In genomic region chr22:39153220-39153860, GRCh38 we compare ENCODE assay signal across 9 cellular contexts. TPM values are rescaled to one million over a fixed set of nuclear protein-coding genes. Genes with fewer than 3 reads are reported as not detected.
DNase-seq lines count a peak whose midpoint lies in the region; ATAC-seq and TF ChIP-seq lines count a peak whose summit lies in the region.
"Had no signal": no experiment of that assay in that cellular context is flagged by ENCODE, and none has a peak within 500 bp of the region (broad histone marks: within the 10 kb centered on the region; RNA-seq: fewer than 3 reads in every experiment).

No MANE protein-coding gene starts in this region.

- H3K36me3 Mint-ChIP-seq in CD8-positive, alpha-beta T cell, result peaks cover 16% of the 10 kb centered on the region

- peak overlapping the region; percentile 98 for H2AFZ ChIP-seq in mammary epithelial cell (ENCODE audit: low read depth, low read length)

- POLR2A ChIA-PET in CD8-positive, alpha-beta T cell (lab: Charles Lee), result interaction anchor here (1.1 to 3.2 kb wide), 9 partner anchors 9 to 166 kb away, joined by 3 to 54 read pairs (median 5); partner anchors contain the start of gene RPL3

- peaks cover 36% of the 10 kb centered on the region for H3K4me1 Mint-ChIP-seq in CD8-positive, alpha-beta T cell (ENCODE audit: low read depth)

- H3K9me3 Mint-ChIP-seq in CD8-positive, alpha-beta T cell, result no peaks in the 10 kb centered on the region

- peaks cover 45% of the 10 kb centered on the region for H3K4me1 ChIP-seq in CD8-positive, alpha-beta T cell (ENCODE audit: insufficient read depth, low read length)
- H3K4me1 ChIP-seq in mammary epithelial cell (ENCODE audit: insufficient read depth, low read length) (peaks cover 11% of the 10 kb centered on the region), mononuclear cell (ENCODE audit: insufficient read depth, low read length) (peaks cover 45% of the 10 kb centered on the region)

- DNase-seq in CD8-positive, alpha-beta T cell, result no peak
- DNase-seq in mammary epithelial cell (no peak), dedifferentiated amniotic fluid mesenchymal stem cell (ENCODE audit: extremely low spot score) (no peak), NCI-H2029 (lab: John Stamatoyannopoulos, UW) (no peak)

- H3K9me3 ChIP-seq in CD8-positive, alpha-beta T cell (ENCODE audit: low read length), result no peaks in the 10 kb centered on the region
- H3K9me3 ChIP-seq in mammary epithelial cell (replicated peaks; ENCODE audit: insufficient read depth, low read length) (no peaks in the 10 kb centered on the region), mononuclear cell (ENCODE audit: low read depth, low read length) (no peaks in the 10 kb centered on the region)

- no peaks in the 10 kb centered on the region for H3K27me3 Mint-ChIP-seq in CD8-positive, alpha-beta T cell (ENCODE audit: low read depth)

- no peaks in the 10 kb centered on the region for H3K79me2 ChIP-seq in mammary epithelial cell (ENCODE audit: insufficient read depth, low read length)

- dilution Hi-C loops in mammary epithelial cell (cut with HindIII; ENCODE audit: low sequenced_read_pairs), result no loop called here

- H4K20me1 ChIP-seq in mammary epithelial cell (ENCODE audit: insufficient read depth, low read length), result no peaks in the 10 kb centered on the region

- no peaks in the 10 kb centered on the region for H3K36me3 ChIP-seq in CD8-positive, alpha-beta T cell (ENCODE audit: insufficient read depth, low read length)
- H3K36me3 ChIP-seq in mammary epithelial cell (ENCODE audit: insufficient read depth, low read length), result no peaks in the 10 kb centered on the region

- H3K4me2 ChIP-seq in mammary epithelial cell (ENCODE audit: insufficient read depth, low read depth, low read length), result peak overlapping the region; percentile 98

- ATAC-seq in CD8-positive, alpha-beta T cell, result no peak
- ATAC-seq in HG03135 (IDR thresholded peaks at IDR 0.05; ENCODE audit: unreplicated experiment), result peak; percentile 13
- no peak for ATAC-seq in HG03280 (IDR thresholded peaks at IDR 0.05; ENCODE audit: unreplicated experiment)
- no peak for ATAC-seq in HG02938 (IDR thresholded peaks at IDR 0.05; ENCODE audit: unreplicated experiment)

- TF ChIP-seq CTCF in CD8-positive, alpha-beta T cell (IDR thresholded peaks at IDR 0.05), result no peak
- no peak for TF ChIP-seq CTCF in mammary epithelial cell (conservative IDR thresholded peaks at IDR 0.05 in 1 of 2, IDR thresholded peaks at IDR 0.05 in 1 of 2; ENCODE audit: extremely low read depth in 1 of 2, insufficient read depth in 1 of 2, low read depth in 1 of 2, low read length in 2 of 2)

- H3K4me3 ChIP-seq in CD8-positive, alpha-beta T cell (ENCODE audit: low read depth, low read length), result peak overlapping the region; percentile 89
- H3K4me3 ChIP-seq in mammary epithelial cell (replicated peaks in 1 of 3; ENCODE audit: insufficient read depth in 1 of 3, low read depth in 2 of 3, low read length in 3 of 3) (peak overlapping the region; percentile 57 to 69 (median 63)), mononuclear cell (ENCODE audit: low read length) (peak overlapping the region; percentile 55)

- intact Hi-C loops in CD8-positive, alpha-beta T cell (cut with DNase I, micrococcal nuclease), result loop anchor here (1.0 to 10.0 kb wide), 7 partner anchors 17 to 891 kb away; partner anchors contain the start of genes DDX17 (in 1 of the 2), JOSD1 (in 1 of the 2) and SUN2 (in 1 of the 2)
- intact Hi-C loops in mammary epithelial cell (cut with micrococcal nuclease), result no loop called here

- BruUV-seq in mammary epithelial cell (replicated peaks; lab: Mats Ljungman, UMichigan), result no TSS peak

- no peaks in the 10 kb centered on the region for H3K27me3 ChIP-seq in CD8-positive, alpha-beta T cell (ENCODE audit: insufficient read depth, low read length)
- peaks cover 6% of the 10 kb centered on the region for H3K27me3 ChIP-seq in mammary epithelial cell (ENCODE audit: insufficient read depth, low read length)
- H3K27me3 ChIP-seq in mononuclear cell (ENCODE audit: insufficient read depth, low read length), result peaks cover 16% of the 10 kb centered on the region

- peak overlapping the region; percentile 87 for H3K27ac ChIP-seq in CD8-positive, alpha-beta T cell (ENCODE audit: low read depth, low read length)
- H3K27ac ChIP-seq in mammary epithelial cell (ENCODE audit: insufficient read depth, low read depth, low read length), result no peak overlapping the region

- in situ Hi-C loops in mammary epithelial cell (cut with MboI; ENCODE audit: low sequenced_read_pairs in 2 of 2), result loop anchor here (25.0 kb wide), 1 partner anchor 359 kb away; the partner anchor contains the start of genes ATF4 (in 2 of the 2) and MIEF1 (in 2 of the 2)

- CTCF ChIA-PET in CD8-positive, alpha-beta T cell (lab: Charles Lee), result interaction anchor here (1.2 to 3.2 kb wide), 5 partner anchors 17 to 165 kb away, joined by 3 to 18 read pairs (median 6); no protein-coding TSS in a partner anchor
- CTCF ChIA-PET in mammary epithelial cell (lab: Charles Lee; ENCODE audit: low non-redundant PET), result no interaction called here

- peak overlapping the region; percentile 92 for H3K4me3 Mint-ChIP-seq in CD8-positive, alpha-beta T cell

- no peak overlapping the region for H3K9ac ChIP-seq in mammary epithelial cell (ENCODE audit: insufficient read depth, low read length)

- 7% methylated on average over 17 of the region's 44 CpGs for WGBS in mammary epithelial cell (ENCODE audit: low coverage, missing lambda C conversion rate)

- peak overlapping the region; percentile 91 for H3K27ac Mint-ChIP-seq in CD8-positive, alpha-beta T cell

RNA-seq across cellular contexts. Expression of gene CBX7, which starts 0.9 kb away (rescaled TPM):
- 10 to 100 TPM; 34.2 to 37.2 TPM for total RNA-seq in CD8-positive, alpha-beta T cell
- total RNA-seq in mammary epithelial cell (1 to 10 TPM; 3.2 to 4.3 TPM), mononuclear cell (28.8 TPM)
- polyA plus RNA-seq in mammary epithelial cell, result 1.4 TPM
- 1.9 TPM for polyA minus RNA-seq in mammary epithelial cell

RNA-seq across cellular contexts. Expression of gene APOBEC3H, which starts 56.3 kb away (rescaled TPM):
- total RNA-seq in CD8-positive, alpha-beta T cell, result 1 to 10 TPM; 1.6 TPM
- under 1 TPM in 1 of 2 donors, not detected in 1; 0.87 TPM for total RNA-seq in mammary epithelial cell
- polyA plus RNA-seq in mammary epithelial cell, result 0.24 TPM
- not detected for polyA minus RNA-seq in mammary epithelial cell
- total RNA-seq in mononuclear cell, result 1.9 TPM
- total RNA-seq: myocyte had no signal
